In genomic region chrX:119008122-119008744, GRCh38 we compare ENCODE assay signal across 8 cellular contexts. TPM values are rescaled to one million over a fixed set of nuclear protein-coding genes. Genes with fewer than 3 reads are reported as not detected.
DNase-seq lines count a peak whose midpoint lies in the region; ATAC-seq and TF ChIP-seq lines count a peak whose summit lies in the region.

No MANE protein-coding gene starts in this region.

- no peaks in the 10 kb centered on the region for H3K79me2 ChIP-seq in mammary epithelial cell (ENCODE audit: insufficient read depth, low read length)

- H3K4me3 ChIP-seq in HFF-Myc (replicated peaks; ENCODE audit: low read depth, low read length) (no peak overlapping the region), mammary epithelial cell (replicated peaks in 1 of 3; ENCODE audit: insufficient read depth in 1 of 3, low read depth in 2 of 3, low read length in 3 of 3) (no peak overlapping the region), mesenchymal stem cell (ENCODE audit: insufficient read depth in 1 of 2, low read depth in 1 of 2, low read length in 2 of 2) (no peak overlapping the region)

- H3K36me3 ChIP-seq in mammary epithelial cell (ENCODE audit: insufficient read depth, low read length) (no peaks in the 10 kb centered on the region), mesenchymal stem cell (ENCODE audit: control insufficient read depth in 1 of 2, insufficient read depth in 2 of 2, low read depth in 1 of 2, low read length in 2 of 2) (no peaks in the 10 kb centered on the region)

- no peak overlapping the region for H3K4ac ChIP-seq in mesenchymal stem cell (ENCODE audit: low read depth in 1 of 2, low read length in 2 of 2)

- no peak overlapping the region for H3K18ac ChIP-seq in mesenchymal stem cell (ENCODE audit: low read depth in 1 of 2, low read length in 2 of 2)

- H3K23ac ChIP-seq in mesenchymal stem cell (ENCODE audit: low read length in 2 of 2): no peak overlapping the region

- no TSS peak for BruUV-seq in mammary epithelial cell (replicated peaks; lab: Mats Ljungman, UMichigan)

- no peak overlapping the region for H3K9ac ChIP-seq in mammary epithelial cell (ENCODE audit: insufficient read depth, low read length)
- H3K9ac ChIP-seq in mesenchymal stem cell (ENCODE audit: low read length): no peak overlapping the region

- no peak overlapping the region for H2BK5ac ChIP-seq in mesenchymal stem cell (ENCODE audit: low read depth, low read length, poor library complexity, severe bottlenecking)

- no peak overlapping the region for H2AFZ ChIP-seq in mammary epithelial cell (ENCODE audit: low read depth, low read length)
- H2AFZ ChIP-seq in mesenchymal stem cell (ENCODE audit: low read depth, low read length): no peak overlapping the region

- H2AK5ac ChIP-seq in mesenchymal stem cell (ENCODE audit: low read length, severe bottlenecking): no peak overlapping the region

- CTCF ChIA-PET in mammary epithelial cell (lab: Charles Lee; ENCODE audit: low non-redundant PET): interaction anchor here (0.6 to 1.0 kb wide), 2 partner anchors 59 to 161 kb away, joined by 3 to 5 read pairs; no protein-coding TSS in a partner anchor

- H3K27me3 ChIP-seq in mammary epithelial cell (ENCODE audit: insufficient read depth, low read length) (no peaks in the 10 kb centered on the region), mesenchymal stem cell (ENCODE audit: control insufficient read depth in 1 of 2, insufficient read depth in 1 of 2, low read length in 2 of 2) (peaks cover 0 to 14% of the 10 kb centered on the region in 2 experiments)

- H4K8ac ChIP-seq in mesenchymal stem cell (ENCODE audit: low read length): no peak overlapping the region

- no peaks in the 10 kb centered on the region for H4K20me1 ChIP-seq in mammary epithelial cell (ENCODE audit: insufficient read depth, low read length)

- H3K4me1 ChIP-seq in mammary epithelial cell (ENCODE audit: insufficient read depth, low read length) (no peaks in the 10 kb centered on the region), mesenchymal stem cell (ENCODE audit: control insufficient read depth, insufficient read depth, low read depth, low read length) (no peaks in the 10 kb centered on the region)

- no peak overlapping the region for H3K14ac ChIP-seq in mesenchymal stem cell (ENCODE audit: low read length in 2 of 2)

- DNase-seq in Daoy (ENCODE audit: low read depth) (peak; percentile 1), HFF-Myc (ENCODE audit: extremely low read depth, low read depth) (peak; percentile 12), mammary epithelial cell (no peak), mesenchymal stem cell (peak; percentile 28), sciatic nerve (ENCODE audit: low spot score) (no peak)

- H3K4me2 ChIP-seq in mammary epithelial cell (ENCODE audit: insufficient read depth, low read depth, low read length): no peak overlapping the region
- no peak overlapping the region for H3K4me2 ChIP-seq in mesenchymal stem cell (ENCODE audit: low read length, poor library complexity, severe bottlenecking)

- H2BK12ac ChIP-seq in mesenchymal stem cell (ENCODE audit: low read length in 2 of 2): no peak overlapping the region

- intact Hi-C loops in mammary epithelial cell (cut with micrococcal nuclease) (loop anchor here (1.0 to 5.0 kb wide), 2 partner anchors 161 to 406 kb away; no protein-coding TSS in a partner anchor), sciatic nerve (cut with DNase I) (no loop called here)

- H2BK120ac ChIP-seq in mesenchymal stem cell (ENCODE audit: low read depth, low read length): no peak overlapping the region

- no peaks in the 10 kb centered on the region for H3K79me1 ChIP-seq in mesenchymal stem cell (replicated peaks; ENCODE audit: low read length, poor library complexity, severe bottlenecking)

- in situ Hi-C loops in mammary epithelial cell (cut with MboI; ENCODE audit: low sequenced_read_pairs in 2 of 2): loop anchor here in 1 of 2 donors (10.0 kb wide), 1 partner anchor 163 kb away; no protein-coding TSS in a partner anchor

- 6% methylated on average over 3 of the region's 3 CpGs for WGBS in mammary epithelial cell (ENCODE audit: low coverage, missing lambda C conversion rate)
- no CpG with 5 or more reads among the region's 3 CpGs for WGBS in mesenchymal stem cell

- H3K9me3 ChIP-seq in mammary epithelial cell (replicated peaks; ENCODE audit: insufficient read depth, low read length) (no peaks in the 10 kb centered on the region), mesenchymal stem cell (ENCODE audit: control insufficient read depth, low read length) (no peaks in the 10 kb centered on the region)

- H4K91ac ChIP-seq in mesenchymal stem cell (ENCODE audit: low read length): no peak overlapping the region

- dilution Hi-C loops in mammary epithelial cell (cut with HindIII; ENCODE audit: low sequenced_read_pairs): no loop called here

- ATAC-seq in SK-N-SH treated with all-trans-retinoic acid at 6 μM for 48 hours (peak; percentile 77), GM19463 (IDR thresholded peaks at IDR 0.05; ENCODE audit: unreplicated experiment) (no peak), HG03135 (IDR thresholded peaks at IDR 0.05; ENCODE audit: unreplicated experiment) (no peak), sciatic nerve (no peak)

- no peak overlapping the region for H3K27ac ChIP-seq in mammary epithelial cell (ENCODE audit: insufficient read depth, low read depth, low read length)
- no peak overlapping the region for H3K27ac ChIP-seq in mesenchymal stem cell (ENCODE audit: low read length, poor library complexity, severe bottlenecking)

- no peak overlapping the region for H2BK15ac ChIP-seq in mesenchymal stem cell (ENCODE audit: low read depth, poor library complexity, severe bottlenecking)

- TF ChIP-seq CTCF in HFF-Myc (IDR thresholded peaks at IDR 0.05; ENCODE audit: low read depth, low read length, missing control alignments) (peak; percentile 66), mammary epithelial cell (conservative IDR thresholded peaks at IDR 0.05 in 1 of 2, IDR thresholded peaks at IDR 0.05 in 1 of 2; ENCODE audit: extremely low read depth in 1 of 2, insufficient read depth in 1 of 2, low read depth in 1 of 2, low read length in 2 of 2) (peak; percentile 67 to 75)

TF ChIP-seq in SK-N-SH treated with all-trans-retinoic acid at 6 μM for 48 hours, 23 proteins besides CTCF, POLR2A, EP300 and RAD21:
- no peak for TF ChIP-seq ZC3H10 (CRISPR knock-in tag; IDR thresholded peaks at IDR 0.05)
- TF ChIP-seq ZNF565 (CRISPR knock-in tag; conservative IDR thresholded peaks at IDR 0.05; ENCODE audit: low read depth): no peak

RNA-seq across cellular contexts. Expression of gene LONRF3, which starts 33.8 kb away (rescaled TPM):
- 2.2 TPM in 2 replicates for total RNA-seq in Daoy (2014; rRNA removed; shearing (Covaris generic))
- total RNA-seq in mammary epithelial cell (1 to 10 TPM in 1 of 2 donors, not detected in 1; 3.2 TPM), sciatic nerve (5.9 TPM)
- polyA plus RNA-seq in mammary epithelial cell: 0.12 TPM
- not detected for polyA minus RNA-seq in mammary epithelial cell
- polyA plus RNA-seq in mesenchymal stem cell (2013, experiment 1 of 2): 0.11 TPM
- 0.10 TPM for polyA plus RNA-seq in mesenchymal stem cell (2013, experiment 2 of 2)

Comparison
In these comparisons a context has a peak if more than half of its experiments do, and no peak if none do; other contexts are left out.
1. DNase-seq: peak in Daoy (single experiment), HFF-Myc (single experiment) and mesenchymal stem cell (single experiment); none in mammary epithelial cell (single experiment) and sciatic nerve (single experiment).